Comparison of ENCODE assay signal across 6 cellular contexts in the genomic region with DNA sequence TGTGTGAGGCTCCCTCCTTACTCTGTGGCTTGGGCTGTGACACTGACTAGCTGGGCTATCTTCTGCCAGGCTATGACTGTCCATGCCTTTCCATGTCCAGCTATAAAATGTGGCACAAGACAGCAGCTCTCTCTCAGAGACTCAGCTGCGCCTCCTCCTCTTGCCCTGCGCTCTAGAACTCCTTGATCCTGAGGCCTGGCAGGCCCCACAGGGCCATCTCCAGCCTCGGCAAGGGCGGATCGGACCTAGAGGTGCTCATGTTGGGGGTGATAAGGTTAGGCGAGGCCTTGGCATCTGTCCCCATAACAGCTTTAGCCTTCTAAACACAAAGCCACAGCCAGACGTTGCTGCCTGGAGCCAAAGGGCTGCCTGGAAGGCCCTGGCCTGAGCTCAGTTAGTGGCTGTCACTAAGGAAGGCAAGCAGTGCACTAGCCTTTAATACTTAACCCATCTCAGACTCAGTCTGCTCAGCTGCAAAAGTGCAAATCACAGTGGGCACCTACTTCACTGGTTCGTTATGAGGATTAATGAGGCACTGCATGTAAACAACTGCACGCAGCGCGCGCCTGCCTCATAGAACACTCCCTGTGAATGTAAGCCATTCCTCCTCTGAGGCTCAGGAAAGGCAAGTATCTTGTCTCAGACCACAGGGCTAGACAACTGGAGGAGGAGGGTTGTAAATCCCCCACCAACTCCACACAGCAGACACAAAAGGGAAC. TPM values are rescaled to one million over a fixed set of nuclear protein-coding genes. Genes with fewer than 3 reads are reported as not detected.
DNase-seq lines count a peak whose midpoint lies in the region; ATAC-seq and TF ChIP-seq lines count a peak whose summit lies in the region.

No MANE protein-coding gene starts in this region.

- no peaks in the 10 kb centered on the region for H3K9me3 ChIP-seq in esophagus muscularis mucosa

- intact Hi-C loops in esophagus muscularis mucosa (cut with DNase I) = no loop called here

- H3K4me3 ChIP-seq in esophagus muscularis mucosa = peak overlapping the region; percentile 73 to 97 (median 91)

- no peak for TF ChIP-seq CTCF in esophagus muscularis mucosa (IDR thresholded peaks at IDR 0.05)

- peak overlapping the region; percentile 94 to 98 (median 96) for H3K27ac ChIP-seq in esophagus muscularis mucosa (replicated peaks in 1 of 4)

- H3K27ac Mint-ChIP-seq in stimulated activated naive CD8-positive, alpha-beta T cell treated with anti-CD3 and anti-CD28 coated beads, Interleukin-15, Interleukin-2, amounts not matched to agents 100 ng/mL and 50 ng/mL, for 24 hours = peak overlapping the region; percentile 94
- peak overlapping the region; percentile 91 for H3K27ac Mint-ChIP-seq in stimulated activated memory B cell treated with anti-CD40 and anti-IgM and Interleukin-4, amounts not matched to agents 10 μg/mL and 1 μg/mL and 100 μg/mL, for 72 hours

- H3K9me3 Mint-ChIP-seq in stimulated activated naive CD8-positive, alpha-beta T cell treated with anti-CD3 and anti-CD28 coated beads, Interleukin-15, Interleukin-2, amounts not matched to agents 100 ng/mL and 50 ng/mL, for 24 hours = no peaks in the 10 kb centered on the region
- no peaks in the 10 kb centered on the region for H3K9me3 Mint-ChIP-seq in stimulated activated memory B cell treated with anti-CD40 and anti-IgM and Interleukin-4, amounts not matched to agents 10 μg/mL and 1 μg/mL and 100 μg/mL, for 72 hours

- H3K27me3 Mint-ChIP-seq in stimulated activated naive CD8-positive, alpha-beta T cell treated with anti-CD3 and anti-CD28 coated beads, Interleukin-15, Interleukin-2, amounts not matched to agents 100 ng/mL and 50 ng/mL, for 24 hours = no peaks in the 10 kb centered on the region
- no peaks in the 10 kb centered on the region for H3K27me3 Mint-ChIP-seq in stimulated activated memory B cell treated with anti-CD40 and anti-IgM and Interleukin-4, amounts not matched to agents 10 μg/mL and 1 μg/mL and 100 μg/mL, for 72 hours

- peaks cover 58 to 83% (median 69%) of the 10 kb centered on the region in 4 donors for H3K4me1 ChIP-seq in esophagus muscularis mucosa

- peaks cover 65% of the 10 kb centered on the region for H3K4me1 Mint-ChIP-seq in stimulated activated naive CD8-positive, alpha-beta T cell treated with anti-CD3 and anti-CD28 coated beads, Interleukin-15, Interleukin-2, amounts not matched to agents 100 ng/mL and 50 ng/mL, for 24 hours (ENCODE audit: low read depth)
- peaks cover 77% of the 10 kb centered on the region for H3K4me1 Mint-ChIP-seq in stimulated activated memory B cell treated with anti-CD40 and anti-IgM and Interleukin-4, amounts not matched to agents 10 μg/mL and 1 μg/mL and 100 μg/mL, for 72 hours

- peaks cover 5 to 32% (median 25%) of the 10 kb centered on the region in 4 donors for H3K36me3 ChIP-seq in esophagus muscularis mucosa

- peaks cover 38% of the 10 kb centered on the region for H3K36me3 Mint-ChIP-seq in stimulated activated naive CD8-positive, alpha-beta T cell treated with anti-CD3 and anti-CD28 coated beads, Interleukin-15, Interleukin-2, amounts not matched to agents 100 ng/mL and 50 ng/mL, for 24 hours (ENCODE audit: low read depth)
- peaks cover 29% of the 10 kb centered on the region for H3K36me3 Mint-ChIP-seq in stimulated activated memory B cell treated with anti-CD40 and anti-IgM and Interleukin-4, amounts not matched to agents 10 μg/mL and 1 μg/mL and 100 μg/mL, for 72 hours

- no peak for TF ChIP-seq POLR2A in esophagus muscularis mucosa (IDR thresholded peaks at IDR 0.05; ENCODE audit: low read depth)

- whole genome bisulfite sequencing in esophagus muscularis mucosa = 15% methylated on average over 11 of the region's 12 CpGs

- no peak for TF ChIP-seq EP300 in esophagus muscularis mucosa (IDR thresholded peaks at IDR 0.05)

- no peak for DNase-seq in stimulated activated naive CD8-positive, alpha-beta T cell treated with anti-CD3 and anti-CD28 coated beads, Interleukin-15, Interleukin-2, amounts not matched to agents 100 U/mL and 50 U/mL, for 24 hours
- DNase-seq in esophagus muscularis mucosa (ENCODE audit: extremely low spot score) = no peak
- DNase-seq in stimulated activated CD8-positive, alpha-beta memory T cell treated with anti-CD3 and anti-CD28 coated beads, Interleukin-4, amount 100 ng/mL, for 48 hours = no peak
- DNase-seq in NCI-H510A treated with DMSO at 0.1 percent for 48 hours (lab: John Stamatoyannopoulos, UW) = no peak

- H3K27me3 ChIP-seq in esophagus muscularis mucosa = no peaks in the 10 kb centered on the region

- peak overlapping the region; percentile 98 for H3K4me3 Mint-ChIP-seq in stimulated activated naive CD8-positive, alpha-beta T cell treated with anti-CD3 and anti-CD28 coated beads, Interleukin-15, Interleukin-2, amounts not matched to agents 100 ng/mL and 50 ng/mL, for 24 hours
- peak overlapping the region; percentile 97 for H3K4me3 Mint-ChIP-seq in stimulated activated memory B cell treated with anti-CD40 and anti-IgM and Interleukin-4, amounts not matched to agents 10 μg/mL and 1 μg/mL and 100 μg/mL, for 72 hours

- ATAC-seq in stimulated activated naive CD8-positive, alpha-beta T cell treated with anti-CD3 and anti-CD28 coated beads, Interleukin-15, Interleukin-2, amounts not matched to agents 100 U/mL and 50 U/mL, for 24 hours = no peak
- no peak for ATAC-seq in stimulated activated memory B cell treated with anti-CD40 and anti-IgM and Interleukin-4, amounts not matched to agents 10 μg/mL and 1 μg/mL and 100 μg/mL, for 72 hours

RNA-seq across cellular contexts. Expression of gene GUCD1, which starts 1.2 kb away (rescaled TPM):
- total RNA-seq in esophagus muscularis mucosa = 100 to 1,000 TPM in 3 of 4 donors, 10 to 100 TPM in 1; 93.4 to 202 (median 160) TPM

RNA-seq across cellular contexts. Expression of gene SNRPD3, which starts 2.0 kb away (rescaled TPM):
- 100 to 1,000 TPM in 1 of 4 donors, 10 to 100 TPM in 3; 63.8 to 110 (median 87.6) TPM for total RNA-seq in esophagus muscularis mucosa

RNA-seq across cellular contexts. Expression of gene LRRC75B, which starts 39.1 kb away (rescaled TPM):
- 10 to 100 TPM; 11.3 to 22.1 (median 18.1) TPM for total RNA-seq in esophagus muscularis mucosa

RNA-seq across cellular contexts. Expression of gene GGT1, which starts 49.2 kb away (rescaled TPM):
- 1 to 10 TPM; 2.1 to 5.0 (median 3.1) TPM for total RNA-seq in esophagus muscularis mucosa

RNA-seq across cellular contexts. Expression of gene UPB1, which starts 58.6 kb away (rescaled TPM):
- total RNA-seq in esophagus muscularis mucosa = under 1 TPM; 0.29 to 0.83 (median 0.33) TPM
